ENCODE assay signal across 26 cellular contexts in the genomic region with DNA sequence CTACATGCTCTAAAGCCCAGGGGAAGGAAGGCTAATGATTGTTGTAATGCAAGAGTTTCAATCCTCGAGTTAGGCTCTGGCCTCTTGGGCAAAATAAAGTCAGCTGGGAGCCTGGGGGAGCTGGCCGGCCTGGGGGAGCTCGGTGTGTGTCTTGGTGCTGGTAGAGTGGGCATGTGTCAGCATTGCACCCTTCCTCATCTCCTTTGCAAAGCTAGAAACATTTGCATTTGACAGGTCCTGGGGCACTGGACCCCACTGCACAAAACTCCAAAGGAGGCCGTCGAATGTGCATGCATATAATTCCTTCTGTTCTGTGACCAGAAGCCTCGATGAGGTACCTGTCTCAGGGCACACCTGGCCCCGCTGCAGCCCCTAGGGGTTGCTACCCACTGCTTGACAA.
"Had no signal": no experiment of that assay in that cellular context is flagged by ENCODE, and none has a peak within 500 bp of the region (broad histone marks: within the 10 kb centered on the region; RNA-seq: fewer than 3 reads in every experiment).

No MANE protein-coding gene starts in this region.

- H3K9me3 ChIP-seq: gastrocnemius medialis, left lung, mucosa of descending colon, ovary, psoas muscle, right lobe of liver, suprapubic skin, transverse colon, vagina had no signal

- H3K4me1 ChIP-seq: gastrocnemius medialis, left lung, psoas muscle, right lobe of liver had no signal

- H3K36me3 Mint-ChIP-seq: mesothelial cell of epicardium; naive thymus-derived CD4-positive, alpha-beta T cell had no signal

- H3K4me3 ChIP-seq: gastrocnemius medialis, left lung, mucosa of descending colon, ovary, psoas muscle, right lobe of liver, suprapubic skin, transverse colon, vagina had no signal

- H3K4me3 Mint-ChIP-seq: effector memory CD8-positive, alpha-beta T cell; mesothelial cell of epicardium; naive thymus-derived CD4-positive, alpha-beta T cell; nephron; stimulated activated naive CD8-positive, alpha-beta T cell treated with anti-CD3 and anti-CD28 coated beads, Interleukin-15, amount 100 ng/mL, for 72 hours had no signal

- ATAC-seq: effector memory CD8-positive, alpha-beta T cell; gastrocnemius medialis; left cardiac atrium; left lung; mucosa of descending colon; naive thymus-derived CD4-positive, alpha-beta T cell; psoas muscle; right lobe of liver; stimulated activated naive CD8-positive, alpha-beta T cell treated with anti-CD3 and anti-CD28 coated beads, Interleukin-15, amount 100 ng/mL, for 72 hours had no signal

- H3K27ac Mint-ChIP-seq: effector memory CD8-positive, alpha-beta T cell; mesothelial cell of epicardium; nephron; stimulated activated naive CD8-positive, alpha-beta T cell treated with anti-CD3 and anti-CD28 coated beads, Interleukin-15, amount 100 ng/mL, for 72 hours had no signal

- DNase-seq: cerebellar nuclear complex; dermis blood vessel endothelial cell; effector memory CD8-positive, alpha-beta T cell; erythroblast; gastrocnemius medialis; left cardiac atrium; left lung; mesenchymal stem cell; mucosa of descending colon; naive thymus-derived CD4-positive, alpha-beta T cell; nucleus accumbens; ovary; posterior cingulate gyrus; psoas muscle; right lobe of liver; small intestine; stimulated activated CD4-positive, alpha-beta T cell treated with anti-CD3 and anti-CD28 coated beads, Interleukin-1b, Interleukin-23, amount 100 ng/mL, for 48 hours; stimulated activated CD4-positive, alpha-beta T cell treated with anti-CD3 and anti-CD28 coated beads, Interleukin-4, amount 100 ng/mL, for 1 hour; stimulated activated CD8-positive, alpha-beta memory T cell treated with anti-CD3 and anti-CD28 coated beads, Interleukin-4, amount 100 ng/mL, for 48 hours; stimulated activated naive CD4-positive, alpha-beta T cell; stimulated activated naive CD8-positive, alpha-beta T cell treated with anti-CD3 and anti-CD28 coated beads, Interleukin-15, amount 100 ng/mL, for 72 hours; transverse colon had no signal

- H3K9me3 Mint-ChIP-seq: effector memory CD8-positive, alpha-beta T cell; naive thymus-derived CD4-positive, alpha-beta T cell; stimulated activated naive CD8-positive, alpha-beta T cell treated with anti-CD3 and anti-CD28 coated beads, Interleukin-15, amount 100 ng/mL, for 72 hours had no signal

- H3K27me3 Mint-ChIP-seq: stimulated activated naive CD8-positive, alpha-beta T cell treated with anti-CD3 and anti-CD28 coated beads, Interleukin-15, amount 100 ng/mL, for 72 hours had no signal

- H3K27me3 ChIP-seq: gastrocnemius medialis, left lung, ovary, right lobe of liver, transverse colon, vagina had no signal

- H3K4me1 Mint-ChIP-seq: naive thymus-derived CD4-positive, alpha-beta T cell; stimulated activated naive CD8-positive, alpha-beta T cell treated with anti-CD3 and anti-CD28 coated beads, Interleukin-15, amount 100 ng/mL, for 72 hours had no signal

- H3K27ac ChIP-seq: gastrocnemius medialis, left lung, ovary, psoas muscle, right lobe of liver, suprapubic skin, transverse colon, vagina had no signal

- H3K36me3 ChIP-seq: gastrocnemius medialis, left lung, ovary, right lobe of liver, suprapubic skin, transverse colon, vagina had no signal
